ENCODE assay signal across 8 cellular contexts in genomic region chr1:206556047-206556747, GRCh38. TPM values are rescaled to one million over a fixed set of nuclear protein-coding genes. Genes with fewer than 3 reads are reported as not detected.
DNase-seq lines count a peak whose midpoint lies in the region; ATAC-seq, FAIRE-seq and TF ChIP-seq lines count a peak whose summit lies in the region.

No MANE protein-coding gene starts in this region.

- ATAC-seq in Right ventricle myocardium superior (ENCODE audit: poor library complexity) (no peak), upper lobe of left lung (ENCODE audit: low FRiP score in 2 of 2) (no peak), HG03196 (IDR thresholded peaks at IDR 0.05; ENCODE audit: unreplicated experiment) (no peak), GM21515 (IDR thresholded peaks at IDR 0.05; ENCODE audit: unreplicated experiment) (no peak)

- TF ChIP-seq EP300 in upper lobe of left lung (IDR thresholded peaks at IDR 0.05) = no peak

- no peak for DNase-seq in cardiac muscle cell (ENCODE audit: low read depth in 1 of 2, low spot score in 1 of 2)
- no peak for DNase-seq in Right ventricle myocardium superior
- no peak for DNase-seq in RWPE1 (ENCODE audit: low spot score)
- peak; percentile 34 for DNase-seq in germinal center (ENCODE audit: low spot score)
- DNase-seq in upper lobe of left lung = no peak
- no peak for DNase-seq in HTR-8/SVneo (ENCODE audit: insufficient read length, low spot score)

- no peaks in the 10 kb centered on the region for H3K9me3 ChIP-seq in cardiac muscle cell (ENCODE audit: low read depth)
- no peaks in the 10 kb centered on the region for H3K9me3 ChIP-seq in upper lobe of left lung

- no peak for TF ChIP-seq POLR2A in upper lobe of left lung (IDR thresholded peaks at IDR 0.05)

- TF ChIP-seq CTCF in cardiac muscle cell (IDR thresholded peaks at IDR 0.05; ENCODE audit: low read depth, low read length) (no peak), RWPE1 (conservative IDR thresholded peaks at IDR 0.05; ENCODE audit: low read depth) (no peak), upper lobe of left lung (IDR thresholded peaks at IDR 0.05) (no peak)

- H3K4me1 ChIP-seq in cardiac muscle cell (ENCODE audit: low read depth) (peaks cover 73% of the 10 kb centered on the region), upper lobe of left lung (peaks cover 54 to 78% (median 74%) of the 10 kb centered on the region in 4 donors)

- POLR2A ChIA-PET in RWPE1 (lab: Yijun Ruan, JAX; ENCODE audit: low non-redundant PET) = interaction anchor here (0.8 kb wide), 1 partner anchor 43 kb away, joined by 3 read pairs; no protein-coding TSS in a partner anchor

- H3K27me3 ChIP-seq in cardiac muscle cell = no peaks in the 10 kb centered on the region
- H3K27me3 ChIP-seq in upper lobe of left lung = no peaks in the 10 kb centered on the region

- FAIRE-seq in HTR-8/SVneo (lab: Jason Lieb, UNC) = no peak

- H3K36me3 ChIP-seq in cardiac muscle cell (no peaks in the 10 kb centered on the region), upper lobe of left lung (no peaks in the 10 kb centered on the region)

- peak overlapping the region; percentile 84 for H3K27ac ChIP-seq in cardiac muscle cell
- peak overlapping the region; percentile 19; the same call in 1 of the 2 replicates for H3K27ac ChIP-seq in RWPE1
- peak overlapping the region in 3 of 4 donors; percentile 91 to 95 (median 91) for H3K27ac ChIP-seq in upper lobe of left lung

- CTCF ChIA-PET in RWPE1 (lab: Yijun Ruan, JAX) = interaction anchor here (0.6 to 4.4 kb wide), 8 partner anchors 10 to 129 kb away, joined by 3 to 51 read pairs (median 4); partner anchors contain the start of gene EIF2D

- intact Hi-C loops in Right ventricle myocardium superior (cut with DNase I) = no loop called here

- 78 to 91% methylated on average over 6 to 7 of the region's 7 CpGs for WGBS in upper lobe of left lung, 2 donors

- H3K4me3 ChIP-seq in cardiac muscle cell (peak overlapping the region; percentile 51), upper lobe of left lung (peak overlapping the region in 3 of 4 donors; percentile 68 to 78 (median 70))

RNA-seq across cellular contexts. Expression of gene RASSF5, which starts 48.9 kb away (rescaled TPM):
- 45.3 and 50.7 TPM in 2 replicates for total RNA-seq in cardiac muscle cell
- polyA plus RNA-seq in cardiac muscle cell = 40.9 and 42.0 TPM in 2 replicates
- 3.9 TPM for total RNA-seq in Right ventricle myocardium superior
- total RNA-seq in upper lobe of left lung = 10 to 100 TPM; 47.2 to 61.1 (median 54.9) TPM

RNA-seq across cellular contexts. Expression of gene EIF2D, which starts 56.1 kb away (rescaled TPM):
- total RNA-seq in cardiac muscle cell = 46.1 and 67.2 TPM in 2 replicates
- 44.7 and 45.7 TPM in 2 replicates for polyA plus RNA-seq in cardiac muscle cell
- total RNA-seq in Right ventricle myocardium superior = 24.9 TPM
- total RNA-seq in upper lobe of left lung = 10 to 100 TPM; 32.6 to 84.9 (median 45.4) TPM

Comparison
In these comparisons a context has a peak if more than half of its experiments do, and no peak if none do; other contexts are left out.
1. H3K27ac ChIP-seq: peak in every context shown above with its lines; median percentile 91 in upper lobe of left lung; 84 in cardiac muscle cell; 19 in RWPE1.